14 cellular contexts compared by ENCODE assay signal in the genomic region with DNA sequence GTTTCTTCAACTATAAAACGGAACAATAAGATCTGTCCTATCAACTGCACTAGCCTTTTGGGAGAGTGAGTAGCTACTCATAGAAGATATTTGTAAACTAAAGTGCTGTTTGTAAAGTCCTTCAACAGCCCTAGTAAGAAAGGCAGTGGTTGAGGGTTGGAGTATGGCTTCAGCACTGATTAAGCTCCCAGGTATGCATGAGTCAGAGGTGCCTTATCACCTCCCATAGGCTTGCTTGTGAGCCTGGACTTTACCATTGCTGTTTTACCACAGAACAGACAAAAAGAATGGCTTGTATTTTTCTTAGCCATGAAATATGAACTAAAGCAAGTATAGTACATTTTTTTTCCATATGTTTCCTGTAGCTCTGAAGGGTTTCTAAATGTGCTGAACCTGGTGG. TPM values are rescaled to one million over a fixed set of nuclear protein-coding genes. Genes with fewer than 3 reads are reported as not detected.
A peak's percentile ranks its signal among the peaks of the same experiment; 100 is the strongest.
DNase-seq lines count a peak whose midpoint lies in the region; ATAC-seq, FAIRE-seq and TF ChIP-seq lines count a peak whose summit lies in the region.
"Had no signal": no experiment of that assay in that cellular context is flagged by ENCODE, and none has a peak within 500 bp of the region (broad histone marks: within the 10 kb centered on the region; RNA-seq: fewer than 3 reads in every experiment).

No MANE protein-coding gene starts in this region.

- H3K27ac Mint-ChIP-seq in MCF 10A (ENCODE audit: low read depth, unreplicated experiment), result no peak overlapping the region
- no peak overlapping the region for H3K27ac Mint-ChIP-seq in activated T-helper 17 cell treated with anti-CD3 and anti-CD28 coated beads, Interleukin-2, amount 50 U/mL, for 72 hours
- H3K27ac Mint-ChIP-seq in glutamatergic neuron (ENCODE audit: unreplicated experiment), result no peak overlapping the region
- H3K27ac Mint-ChIP-seq: B cell, T-helper 17 cell had no signal

- H3K9me3 Mint-ChIP-seq in MCF 10A (ENCODE audit: unreplicated experiment) (no peaks in the 10 kb centered on the region), glutamatergic neuron (ENCODE audit: unreplicated experiment) (peaks cover 2% of the 10 kb centered on the region)
- H3K9me3 Mint-ChIP-seq in activated T-helper 17 cell treated with anti-CD3 and anti-CD28 coated beads, Interleukin-2, amount 50 U/mL, for 72 hours, result no peaks in the 10 kb centered on the region
- H3K9me3 Mint-ChIP-seq: central memory CD8-positive, alpha-beta T cell had no signal

- TF ChIP-seq CTCF in MCF 10A (IDR thresholded peaks at IDR 0.05; ENCODE audit: unreplicated experiment), result no peak
- TF ChIP-seq CTCF in breast epithelium (IDR thresholded peaks at IDR 0.05), result no peak
- no peak for TF ChIP-seq CTCF in hepatocyte (IDR thresholded peaks at IDR 0.05; ENCODE audit: poor library complexity)
- TF ChIP-seq CTCF in glutamatergic neuron (IDR thresholded peaks at IDR 0.05; ENCODE audit: partially characterized antibody, unreplicated experiment), result no peak

- H3K36me3 Mint-ChIP-seq in MCF 10A (ENCODE audit: insufficient read depth, unreplicated experiment), result no peaks in the 10 kb centered on the region
- H3K36me3 Mint-ChIP-seq in activated T-helper 17 cell treated with anti-CD3 and anti-CD28 coated beads, Interleukin-2, amount 50 U/mL, for 72 hours (ENCODE audit: low read depth), result peaks cover 10% of the 10 kb centered on the region
- H3K36me3 Mint-ChIP-seq in glutamatergic neuron (ENCODE audit: unreplicated experiment), result no peaks in the 10 kb centered on the region

- H3K36me3 ChIP-seq in breast epithelium, result no peaks in the 10 kb centered on the region
- H3K36me3 ChIP-seq in hepatocyte (replicated peaks; ENCODE audit: insufficient read depth, low read depth), result no peaks in the 10 kb centered on the region
- H3K36me3 ChIP-seq: tibial nerve had no signal

- H3K4me2 ChIP-seq in hepatocyte, result no peak overlapping the region

- no peak for FAIRE-seq in urothelium cell line (lab: Jason Lieb, UNC)

- intact Hi-C loops in MCF 10A (cut with micrococcal nuclease) (no loop called here), breast epithelium (cut with DNase I; ENCODE audit: low total_unique reads) (no loop called here)

- no TSS peak for BruUV-seq in MCF 10A (replicated peaks; lab: Mats Ljungman, UMichigan)

- CTCF ChIA-PET in MCF 10A (lab: Yijun Ruan, JAX), result interaction anchor here (0.6 to 1.2 kb wide), 4 partner anchors 33 to 322 kb away, joined by 4 to 5 read pairs (median 4); no protein-coding TSS in a partner anchor

- DNase-seq in MCF 10A (ENCODE audit: unreplicated experiment) (peak; percentile 89), breast epithelium (ENCODE audit: low spot score in 2 of 2) (no peak), hepatocyte (ENCODE audit: low spot score) (peak; percentile 76), urothelium cell line (ENCODE audit: low spot score) (peak; percentile 82), glutamatergic neuron (no peak), NCI-H69 (lab: John Stamatoyannopoulos, UW) (no peak)
- DNase-seq: activated CD8-positive, alpha-beta memory T cell treated with anti-CD3 and anti-CD28 coated beads, Interleukin-2, amount 50 U/mL, for 48 hours; T-helper 17 cell had no signal

- H3K9me2 ChIP-seq in hepatocyte (replicated peaks; ENCODE audit: insufficient read depth), result no peaks in the 10 kb centered on the region

- peaks cover 17% of the 10 kb centered on the region for H3K4me1 Mint-ChIP-seq in MCF 10A (ENCODE audit: insufficient read depth, unreplicated experiment)
- H3K4me1 Mint-ChIP-seq in activated T-helper 17 cell treated with anti-CD3 and anti-CD28 coated beads, Interleukin-2, amount 50 U/mL, for 72 hours, result peaks cover 3% of the 10 kb centered on the region
- no peaks in the 10 kb centered on the region for H3K4me1 Mint-ChIP-seq in glutamatergic neuron (ENCODE audit: low read depth, unreplicated experiment)

- no peak overlapping the region for H2AFZ ChIP-seq in hepatocyte

- H3K27ac ChIP-seq in breast epithelium (no peak overlapping the region), hepatocyte (peak overlapping the region; percentile 49)
- H3K27ac ChIP-seq: tibial nerve had no signal

- TF ChIP-seq POLR2A in breast epithelium (IDR thresholded peaks at IDR 0.05), result no peak

- H3K27me3 Mint-ChIP-seq in MCF 10A (ENCODE audit: insufficient read depth, unreplicated experiment), result no peaks in the 10 kb centered on the region
- no peaks in the 10 kb centered on the region for H3K27me3 Mint-ChIP-seq in activated T-helper 17 cell treated with anti-CD3 and anti-CD28 coated beads, Interleukin-2, amount 50 U/mL, for 72 hours
- H3K27me3 Mint-ChIP-seq in glutamatergic neuron (ENCODE audit: unreplicated experiment), result no peaks in the 10 kb centered on the region
- H3K27me3 Mint-ChIP-seq: B cell; central memory CD8-positive, alpha-beta T cell; T-helper 17 cell had no signal

- H3K79me2 ChIP-seq in hepatocyte, result no peaks in the 10 kb centered on the region

- H3K4me1 ChIP-seq in breast epithelium, result no peaks in the 10 kb centered on the region
- peaks cover 6% of the 10 kb centered on the region for H3K4me1 ChIP-seq in hepatocyte (ENCODE audit: insufficient read depth)
- H3K4me1 ChIP-seq: tibial nerve had no signal

- 77% methylated on average over 1 of the region's 1 CpG for WGBS in hepatocyte (ENCODE audit: low lambda C conversion rate, missing lambda C conversion rate)

- H3K27me3 ChIP-seq in breast epithelium (no peaks in the 10 kb centered on the region), hepatocyte (no peaks in the 10 kb centered on the region)
- H3K27me3 ChIP-seq: tibial nerve had no signal

- H3K4me3 ChIP-seq in breast epithelium (no peak overlapping the region), hepatocyte (no peak overlapping the region)
- H3K4me3 ChIP-seq: tibial nerve had no signal

- ATAC-seq in activated T-helper 17 cell treated with anti-CD3 and anti-CD28 coated beads, Interleukin-2, amount 50 U/mL, for 72 hours (replicated peaks), result peak; percentile 24
- no peak for ATAC-seq in HG02885 (IDR thresholded peaks at IDR 0.05; ENCODE audit: poor library complexity, unreplicated experiment)
- ATAC-seq: T-helper 17 cell had no signal

- H4K20me1 ChIP-seq in hepatocyte (ENCODE audit: insufficient read depth, poor library complexity, severe bottlenecking), result no peaks in the 10 kb centered on the region

- H3K9me3 ChIP-seq in breast epithelium (no peaks in the 10 kb centered on the region), hepatocyte (ENCODE audit: low read depth) (no peaks in the 10 kb centered on the region)
- H3K9me3 ChIP-seq: tibial nerve had no signal

- POLR2A ChIA-PET in MCF 10A (lab: Yijun Ruan, JAX), result interaction anchor here (0.6 to 2.1 kb wide), 5 partner anchors 9 to 17 kb away, joined by 3 to 5 read pairs (median 3); no protein-coding TSS in a partner anchor

- H3K4me3 Mint-ChIP-seq in MCF 10A (ENCODE audit: unreplicated experiment) (no peak overlapping the region), glutamatergic neuron (ENCODE audit: unreplicated experiment) (no peak overlapping the region)
- H3K4me3 Mint-ChIP-seq in activated T-helper 17 cell treated with anti-CD3 and anti-CD28 coated beads, Interleukin-2, amount 50 U/mL, for 72 hours, result no peak overlapping the region
- H3K4me3 Mint-ChIP-seq: B cell; central memory CD8-positive, alpha-beta T cell; T-helper 17 cell had no signal

RNA-seq across cellular contexts. Expression of gene SAMD3, which starts 44.1 kb away (rescaled TPM):
- total RNA-seq in MCF 10A (2022) (not detected in 2 replicates), breast epithelium (1 to 10 TPM in 2 of 3 donors, under 1 TPM in 1; 0.33 to 2.1 (median 1.2) TPM), hepatocyte (0.28 and 2.2 TPM in 2 replicates), glutamatergic neuron (ENCODE audit: unreplicated experiment) (1.6 TPM)
- total RNA-seq in activated T-helper 17 cell treated with anti-CD3 and anti-CD28 coated beads, Interleukin-2, amount 50 U/mL, for 72 hours, result 1 to 10 TPM; 1.4 to 1.5 TPM
- polyA plus RNA-seq in hepatocyte, result 0.13 and 0.81 TPM in 2 replicates
- total RNA-seq: NCI-H460 had no signal

Comparison
In these comparisons a context has a peak if more than half of its experiments do, and no peak if none do; other contexts are left out.
1. DNase-seq: peak in MCF 10A (single experiment), hepatocyte (single experiment) and urothelium cell line (single experiment); none in breast epithelium (0 of 2), glutamatergic neuron (single experiment) and NCI-H69 (single experiment).